In genomic region chr13:23711355-23711754, GRCh38 we compare ENCODE assay signal across 1 cellular context.
TF ChIP-seq lines count a peak whose summit lies in the region.

No MANE protein-coding gene starts in this region.

TF ChIP-seq in IMR-90, 13 proteins besides CTCF, POLR2A, EP300 and RAD21 (continued from another document):
- TF ChIP-seq USF2 (IDR thresholded peaks at IDR 0.05; ENCODE audit: low read depth, low read length) (no peak), NFE2L2 (IDR thresholded peaks at IDR 0.05; ENCODE audit: low read depth, low read length) (no peak), MXI1 (IDR thresholded peaks at IDR 0.05; ENCODE audit: borderline replicate concordance, low read depth, low read length) (no peak), ELK1 (IDR thresholded peaks at IDR 0.05; ENCODE audit: borderline replicate concordance, low read depth, low read length) (no peak), CHD1 (IDR thresholded peaks at IDR 0.05; ENCODE audit: low read depth, low read length) (no peak), RCOR1 (IDR thresholded peaks at IDR 0.05; ENCODE audit: insufficient replicate concordance, low read length) (no peak), CEBPB (IDR thresholded peaks at IDR 0.05; ENCODE audit: low read depth, low read length) (no peak)
